In genomic region chr14:33454707-33455106, GRCh38 we compare ENCODE assay signal across 27 cellular contexts.
DNase-seq lines count a peak whose midpoint lies in the region; ATAC-seq, FAIRE-seq and TF ChIP-seq lines count a peak whose summit lies in the region.
"Had no signal": no experiment of that assay in that cellular context is flagged by ENCODE, and none has a peak within 500 bp of the region (broad histone marks: within the 10 kb centered on the region; RNA-seq: fewer than 3 reads in every experiment).

No MANE protein-coding gene starts in this region.

- H3K27me3 ChIP-seq in HepG2 (ENCODE audit: control insufficient read depth in 1 of 2, insufficient read depth in 2 of 2, low read length in 2 of 2) (no peaks in the 10 kb centered on the region), right lobe of liver (no peaks in the 10 kb centered on the region)

- no peak overlapping the region for H3K4me2 ChIP-seq in HepG2 (ENCODE audit: low read depth, low read length)
- H3K4me2 ChIP-seq: GM23338 had no signal

- TF ChIP-seq EP300 in HepG2 (IDR thresholded peaks at IDR 0.05; ENCODE audit: low read depth in 2 of 2, low read length in 2 of 2) (no peak), HepG2 (CRISPR knock-in tag; IDR thresholded peaks at IDR 0.05; ENCODE audit: borderline replicate concordance) (no peak)

- H3K4me3 Mint-ChIP-seq in activated T-helper 17 cell treated with anti-CD3 and anti-CD28 coated beads, Interleukin-2, amount 50 U/mL, for 72 hours, result no peak overlapping the region
- H3K4me3 Mint-ChIP-seq: B cell; CD8-positive, alpha-beta T cell; GM23338; H9; HFFc6; T-helper 17 cell had no signal

- BruUV-seq in HepG2 (replicated peaks; lab: Mats Ljungman, UMichigan), result no TSS peak

- TF ChIP-seq CTCF in HepG2 (CRISPR knock-in tag; IDR thresholded peaks at IDR 0.05), result no peak
- no peak for TF ChIP-seq CTCF in right lobe of liver (IDR thresholded peaks at IDR 0.05)

- H3K4me3 ChIP-seq in HepG2 (replicated peaks in 1 of 3; ENCODE audit: insufficient read depth in 1 of 3, low read depth in 2 of 3, low read length in 3 of 3) (no peak overlapping the region), right lobe of liver (no peak overlapping the region)
- H3K4me3 ChIP-seq: GM23338 had no signal

- CTCF ChIA-PET in HepG2 (lab: Yijun Ruan, JAX; ENCODE audit: low intra/inter-chr PET ratio, low total read pairs), result no interaction called here

- ATAC-seq in HepG2 (peak; percentile 70; the same call in 2 of the 3 replicates), right lobe of liver (no peak), GM18505 (IDR thresholded peaks at IDR 0.05; ENCODE audit: unreplicated experiment) (no peak)
- no peak for ATAC-seq in activated T-helper 17 cell treated with anti-CD3 and anti-CD28 coated beads, Interleukin-2, amount 50 U/mL, for 72 hours (replicated peaks)
- ATAC-seq: CD8-positive, alpha-beta T cell; GM23338; T-helper 17 cell had no signal

- 0 out of 2 replicates have a peak, but pooled peaks cover 6% of the 10 kb centered on the region for H3K4me1 ChIP-seq in HepG2 (ENCODE audit: insufficient read depth, low read length)
- no peaks in the 10 kb centered on the region for H3K4me1 ChIP-seq in right lobe of liver
- H3K4me1 ChIP-seq: Caco-2 had no signal

- POLR2A ChIA-PET in HepG2 (lab: Yijun Ruan, JAX), result no interaction called here

- intact Hi-C loops in HepG2 (cut with micrococcal nuclease; ENCODE audit: unreplicated experiment), result no loop called here
- intact Hi-C loops in right lobe of liver (cut with DNase I), result no loop called here

- no peak for FAIRE-seq in HepG2 (lab: Jason Lieb, UNC)
- FAIRE-seq: G401.6, HTR-8/SVneo had no signal

- in situ Hi-C loops in HepG2 (cut with HindIII; ENCODE audit: extremely low pct_ligation_motif_present, low pct_unique_long_range_greater_than_20kb), result no loop called here

- H3K9me3 Mint-ChIP-seq in activated T-helper 17 cell treated with anti-CD3 and anti-CD28 coated beads, Interleukin-2, amount 50 U/mL, for 72 hours, result peaks cover 3% of the 10 kb centered on the region
- H3K9me3 Mint-ChIP-seq: CD8-positive, alpha-beta T cell; GM23338; H9; HFFc6 had no signal

- H2AFZ ChIP-seq in HepG2 (ENCODE audit: low read length), result no peak overlapping the region
- H2AFZ ChIP-seq: GM23338 had no signal

- H4K20me1 ChIP-seq in HepG2 (ENCODE audit: insufficient read depth, low read length), result no peaks in the 10 kb centered on the region

- TF ChIP-seq POLR2A in HepG2 (IDR thresholded peaks at IDR 0.05; ENCODE audit: insufficient read depth in 1 of 2, low read depth in 2 of 2, low read length in 2 of 2) (no peak), right lobe of liver (IDR thresholded peaks at IDR 0.05) (no peak), GM18505 (IDR thresholded peaks at IDR 0.05; ENCODE audit: borderline replicate concordance, extremely low read depth, insufficient read depth, insufficient read length) (no peak)

- no peak for DNase-seq in HepG2 (ENCODE audit: low spot score)
- no peak for DNase-seq in right lobe of liver
- DNase-seq in NCI-H510A (lab: John Stamatoyannopoulos, UW), result peak; percentile 47
- no peak for DNase-seq in stimulated activated naive CD4-positive, alpha-beta T cell (lab: John Stamatoyannopoulos, UW)
- no peak for DNase-seq in activated gamma-delta T cell (lab: John Stamatoyannopoulos, UW)
- DNase-seq: Caco-2; CD8-positive, alpha-beta T cell; H9; HFFc6; IMR-90; KG1; NCI-H1092 treated with DMSO at 0.1 percent for 48 hours; NCI-H1436; NCI-H187; NCI-H2081 treated with DMSO at 0.1 percent for 48 hours; NCI-H446 treated with DMSO at 0.1 percent for 48 hours; NCI-H82; NK-92 treated with Interleukin-12 subunit alpha and Interleukin-12 subunit beta, amount 100 ng/mL, for 24 hours; RPMI8226; T-helper 17 cell had no signal

- 10% methylated on average over 7 of the region's 7 CpGs for WGBS in HepG2 (ENCODE audit: low lambda C conversion rate)
- WGBS in right lobe of liver (ENCODE audit: insufficient coverage, low coverage, low lambda C conversion rate, missing lambda C conversion rate), result 39% methylated on average over 7 of the region's 7 CpGs

- H3K9me3 ChIP-seq in HepG2 (ENCODE audit: low read length), result no peaks in the 10 kb centered on the region
- no peaks in the 10 kb centered on the region for H3K9me3 ChIP-seq in right lobe of liver
- H3K9me3 ChIP-seq: Caco-2 had no signal

- no peak for TF ChIP-seq RAD21 in HepG2 (CRISPR knock-in tag; IDR thresholded peaks at IDR 0.05)

- no peak overlapping the region for H3K27ac ChIP-seq in HepG2 (ENCODE audit: extremely low read length, insufficient read depth, low read length)
- no peak overlapping the region for H3K27ac ChIP-seq in right lobe of liver
- H3K27ac ChIP-seq: C4-2B had no signal

- no peaks in the 10 kb centered on the region for H3K36me3 Mint-ChIP-seq in activated T-helper 17 cell treated with anti-CD3 and anti-CD28 coated beads, Interleukin-2, amount 50 U/mL, for 72 hours (ENCODE audit: low read depth)
- H3K36me3 Mint-ChIP-seq: CD8-positive, alpha-beta T cell had no signal

- no peak overlapping the region for H3K9ac ChIP-seq in HepG2 (ENCODE audit: insufficient read depth, low read depth, low read length)

- H3K36me3 ChIP-seq in HepG2 (replicated peaks in 1 of 2; ENCODE audit: control insufficient read depth in 1 of 2, insufficient read depth in 2 of 2, low read length in 2 of 2) (no peaks in the 10 kb centered on the region), right lobe of liver (no peaks in the 10 kb centered on the region)

- H3K27me3 Mint-ChIP-seq in activated T-helper 17 cell treated with anti-CD3 and anti-CD28 coated beads, Interleukin-2, amount 50 U/mL, for 72 hours, result no peaks in the 10 kb centered on the region
- H3K27me3 Mint-ChIP-seq: B cell, T-helper 17 cell had no signal

- H3K4me1 Mint-ChIP-seq in activated T-helper 17 cell treated with anti-CD3 and anti-CD28 coated beads, Interleukin-2, amount 50 U/mL, for 72 hours, result peaks cover 7% of the 10 kb centered on the region

- H3K27ac Mint-ChIP-seq in activated T-helper 17 cell treated with anti-CD3 and anti-CD28 coated beads, Interleukin-2, amount 50 U/mL, for 72 hours, result peak overlapping the region; percentile 18
- H3K27ac Mint-ChIP-seq: B cell; CD8-positive, alpha-beta T cell; GM23338; H9; HFFc6 had no signal

- no peaks in the 10 kb centered on the region for H3K79me2 ChIP-seq in HepG2 (ENCODE audit: insufficient read depth, low read length)

TF ChIP-seq in HepG2, 621 proteins besides CTCF, POLR2A, EP300 and RAD21:
- TF ChIP-seq KAT2B (IDR thresholded peaks at IDR 0.05; ENCODE audit: borderline replicate concordance, low read depth, low read length) (0 out of 2 replicates have a peak, but pooled peaks have one; percentile 8), ZNF644 (CRISPR knock-in tag; IDR thresholded peaks at IDR 0.05; ENCODE audit: low read depth) (0 out of 2 replicates have a peak, but pooled peaks have one; percentile 34), PAX8 (CRISPR knock-in tag; IDR thresholded peaks at IDR 0.05; ENCODE audit: borderline replicate concordance) (no peak), ZNF17 (CRISPR knock-in tag; IDR thresholded peaks at IDR 0.05) (no peak), KLF9 (CRISPR knock-in tag; IDR thresholded peaks at IDR 0.05; ENCODE audit: low read depth) (no peak)
